In genomic region chr20:63307538-63308217, GRCh38 we compare ENCODE assay signal across 1 cellular context.
TF ChIP-seq lines count a peak whose summit lies in the region.

No MANE protein-coding gene starts in this region.

TF ChIP-seq in HepG2, 621 proteins besides CTCF, POLR2A, EP300 and RAD21:
- 0 out of 2 replicates have a peak, but pooled peaks have one; percentile 27 for TF ChIP-seq ZFP91 (CRISPR knock-in tag; IDR thresholded peaks at IDR 0.05; ENCODE audit: borderline replicate concordance)
- TF ChIP-seq KDM5B (CRISPR knock-in tag; IDR thresholded peaks at IDR 0.05; ENCODE audit: borderline replicate concordance): 0 out of 2 replicates have a peak, but pooled peaks have one; percentile 14
- TF ChIP-seq IRF1 (CRISPR knock-in tag; IDR thresholded peaks at IDR 0.05; ENCODE audit: low read depth): no peak
- TF ChIP-seq PREB (CRISPR knock-in tag; IDR thresholded peaks at IDR 0.05): 0 out of 2 replicates have a peak, but pooled peaks have one; percentile 41
TF ChIP-seq in HepG2: peak in this region for 3.
